ENCODE assay signal across 10 cellular contexts in the genomic region with DNA sequence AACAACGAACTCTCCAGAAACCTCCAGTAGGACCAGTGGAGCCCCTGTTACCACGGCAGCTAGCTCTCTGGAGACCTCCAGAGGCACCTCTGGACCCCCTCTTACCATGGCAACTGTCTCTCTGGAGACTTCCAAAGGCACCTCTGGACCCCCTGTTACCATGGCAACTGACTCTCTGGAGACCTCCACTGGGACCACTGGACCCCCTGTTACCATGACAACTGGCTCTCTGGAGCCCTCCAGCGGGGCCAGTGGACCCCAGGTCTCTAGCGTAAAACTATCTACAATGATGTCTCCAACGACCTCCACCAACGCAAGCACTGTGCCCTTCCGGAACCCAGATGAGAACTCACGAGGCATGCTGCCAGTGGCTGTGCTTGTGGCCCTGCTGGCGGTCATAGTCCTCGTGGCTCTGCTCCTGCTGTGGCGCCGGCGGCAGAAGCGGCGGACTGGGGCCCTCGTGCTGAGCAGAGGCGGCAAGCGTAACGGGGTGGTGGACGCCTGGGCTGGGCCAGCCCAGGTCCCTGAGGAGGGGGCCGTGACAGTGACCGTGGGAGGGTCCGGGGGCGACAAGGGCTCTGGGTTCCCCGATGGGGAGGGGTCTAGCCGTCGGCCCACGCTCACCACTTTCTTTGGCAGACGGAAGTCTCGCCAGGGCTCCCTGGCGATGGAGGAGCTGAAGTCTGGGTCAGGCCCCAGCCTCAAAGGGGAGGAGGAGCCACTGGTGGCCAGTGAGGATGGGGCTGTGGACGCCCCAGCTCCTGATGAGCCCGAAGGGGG. TPM values are rescaled to one million over a fixed set of nuclear protein-coding genes. Genes with fewer than 3 reads are reported as not detected.
DNase-seq lines count a peak whose midpoint lies in the region; ATAC-seq and TF ChIP-seq lines count a peak whose summit lies in the region.
"Had no signal": no experiment of that assay in that cellular context is flagged by ENCODE, and none has a peak within 500 bp of the region (broad histone marks: within the 10 kb centered on the region; RNA-seq: fewer than 3 reads in every experiment).

No MANE protein-coding gene starts in this region.

- peaks cover 46% of the 10 kb centered on the region for H3K36me3 Mint-ChIP-seq in central memory CD8-positive, alpha-beta T cell (ENCODE audit: insufficient read depth)

- no peaks in the 10 kb centered on the region for H3K27me3 Mint-ChIP-seq in central memory CD8-positive, alpha-beta T cell

- peaks cover 75% of the 10 kb centered on the region for H3K4me1 Mint-ChIP-seq in central memory CD8-positive, alpha-beta T cell

- peak overlapping the region; percentile 94 for H3K4me3 Mint-ChIP-seq in central memory CD8-positive, alpha-beta T cell

- peak; percentile 48 for DNase-seq in GM12865 (ENCODE audit: low read depth)
- peak in 4 of 5 experiments; percentile 18 to 75 (median 38) for DNase-seq in T-helper 2 cell
- DNase-seq in central memory CD8-positive, alpha-beta T cell (ENCODE audit: low spot score in 2 of 2) = peak; percentile 23 to 31
- DNase-seq in sciatic nerve (ENCODE audit: low spot score) = no peak
- DNase-seq in NCI-H69 (lab: John Stamatoyannopoulos, UW) = no peak
- no peak for DNase-seq in dedifferentiated amniotic fluid mesenchymal stem cell (ENCODE audit: extremely low spot score)
- DNase-seq in NCI-H187 (lab: John Stamatoyannopoulos, UW) = no peak

- intact Hi-C loops in sciatic nerve (cut with DNase I) = no loop called here

- ATAC-seq in central memory CD8-positive, alpha-beta T cell (replicated peaks; ENCODE audit: extremely low read depth, poor library complexity, severe bottlenecking) = peak; percentile 10
- peak; percentile 25 for ATAC-seq in sciatic nerve
- ATAC-seq in GM21619 (IDR thresholded peaks at IDR 0.05; ENCODE audit: unreplicated experiment) = no peak

- H3K9me3 Mint-ChIP-seq in central memory CD8-positive, alpha-beta T cell = no peaks in the 10 kb centered on the region

- peak overlapping the region; percentile 70 for H3K4me3 ChIP-seq in GM12865 (ENCODE audit: low read depth, low read length)

- TF ChIP-seq CTCF in GM12865 (IDR thresholded peaks at IDR 0.05; ENCODE audit: insufficient read depth, low read depth, low read length, missing control alignments) = no peak

- H3K27ac Mint-ChIP-seq in central memory CD8-positive, alpha-beta T cell (ENCODE audit: low read depth) = peak overlapping the region; percentile 99

RNA-seq across cellular contexts. Expression of a gene that starts 1.3 kb away (rescaled TPM):
- total RNA-seq in sciatic nerve = 5.4 TPM
- total RNA-seq: fibroblast of lung, pulmonary artery endothelial cell had no signal

RNA-seq across cellular contexts. Expression of a gene that starts 14.7 kb away (rescaled TPM):
- 26.3 TPM for total RNA-seq in sciatic nerve

Comparison
In these comparisons a context has a peak if more than half of its experiments do, and no peak if none do; other contexts are left out.
1. DNase-seq: peak in GM12865 (single experiment), T-helper 2 cell (4 of 5) and central memory CD8-positive, alpha-beta T cell (2 of 2); none in sciatic nerve (single experiment), NCI-H69 (single experiment), dedifferentiated amniotic fluid mesenchymal stem cell (single experiment) and NCI-H187 (0 of 2).